Comparison of ENCODE assay signal across 19 cellular contexts in genomic region chr19:40589723-40590429, GRCh38.
"Had no signal": no experiment of that assay in that cellular context is flagged by ENCODE, and none has a peak within 500 bp of the region (broad histone marks: within the 10 kb centered on the region; RNA-seq: fewer than 3 reads in every experiment).

No MANE protein-coding gene starts in this region.

- DNase-seq: activated CD4-positive, alpha-beta T cell treated with anti-CD3 and anti-CD28 coated beads for 1 hour; activated CD4-positive, alpha-beta T cell treated with anti-CD3 and anti-CD28 coated beads, Interleukin-2, amount 50 U/mL, for 4 hours; activated effector memory CD4-positive, alpha-beta T cell treated with anti-CD3 and anti-CD28 coated beads, Interleukin-2, amount 50 U/mL, for 16 hours; amniotic stem cell; central memory CD4-positive, alpha-beta T cell; cortex of kidney; effector CD8-positive, alpha-beta T cell; head of caudate nucleus; immature natural killer cell; stimulated activated CD4-positive, alpha-beta T cell treated with anti-CD3 and anti-CD28 coated beads, Interleukin-15, amount 100 ng/mL, for 24 hours; stimulated activated CD4-positive, alpha-beta T cell treated with anti-CD3 and anti-CD28 coated beads, Interleukin-4, amount 100 ng/mL, for 1 hour; stimulated activated naive CD8-positive, alpha-beta T cell treated with anti-CD3 and anti-CD28 coated beads, Interleukin-15, Interleukin-2, amounts not matched to agents 100 U/mL and 50 U/mL, for 24 hours; SW 1271; T1000; trophoblast cell had no signal

- H3K9me3 Mint-ChIP-seq: immature natural killer cell had no signal

- H3K9me3 ChIP-seq: body of pancreas, right atrium auricular region had no signal

- H3K27me3 ChIP-seq: body of pancreas, right atrium auricular region had no signal

- H3K27ac Mint-ChIP-seq: activated naive CD8-positive, alpha-beta T cell had no signal

- H3K27me3 Mint-ChIP-seq: activated naive CD8-positive, alpha-beta T cell had no signal

- H3K4me3 ChIP-seq: body of pancreas, right atrium auricular region had no signal

- H3K36me3 ChIP-seq: right atrium auricular region had no signal

- ATAC-seq: body of pancreas; stimulated activated naive CD8-positive, alpha-beta T cell treated with anti-CD3 and anti-CD28 coated beads, Interleukin-15, Interleukin-2, amounts not matched to agents 100 U/mL and 50 U/mL, for 24 hours had no signal

- H3K4me3 Mint-ChIP-seq: activated naive CD8-positive, alpha-beta T cell; immature natural killer cell had no signal

- H3K4me1 ChIP-seq: body of pancreas, right atrium auricular region had no signal

- H3K27ac ChIP-seq: body of pancreas, epithelial cell of prostate, right atrium auricular region had no signal
